15 cellular contexts compared by ENCODE assay signal in the genomic region with DNA sequence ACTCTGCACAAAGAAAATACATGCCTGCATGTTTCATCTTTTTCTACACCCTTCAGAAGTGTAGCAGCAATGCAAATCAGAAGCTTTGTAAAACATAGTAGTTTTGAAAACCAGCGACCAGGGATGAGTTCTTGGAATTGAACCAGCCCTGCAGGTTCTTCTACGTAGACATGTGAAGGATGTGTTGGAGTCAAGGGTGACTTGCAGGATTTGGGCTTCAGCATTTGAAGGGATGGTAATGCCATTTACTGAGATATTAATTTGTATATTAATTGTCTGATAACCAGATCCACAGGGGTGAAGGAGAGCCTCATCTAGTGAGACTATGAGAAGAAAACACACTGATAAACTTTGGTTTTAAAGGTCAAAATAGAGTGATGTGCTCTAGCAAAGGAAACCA.
DNase-seq lines count a peak whose midpoint lies in the region; ATAC-seq, FAIRE-seq and TF ChIP-seq lines count a peak whose summit lies in the region.
"Had no signal": no experiment of that assay in that cellular context is flagged by ENCODE, and none has a peak within 500 bp of the region (broad histone marks: within the 10 kb centered on the region; RNA-seq: fewer than 3 reads in every experiment).

No MANE protein-coding gene starts in this region.

- H3K9me3 Mint-ChIP-seq in astrocyte (ENCODE audit: unreplicated experiment) (no peaks in the 10 kb centered on the region), neural crest cell (peaks cover 2% of the 10 kb centered on the region)
- H3K9me3 Mint-ChIP-seq: CD4-positive, alpha-beta T cell; IgD-negative memory B cell had no signal

- H3K4me1 Mint-ChIP-seq in astrocyte (ENCODE audit: low read depth, unreplicated experiment) (peaks cover 24% of the 10 kb centered on the region), neural crest cell (peaks cover 19% of the 10 kb centered on the region)

- DNase-seq in cardiac muscle cell (ENCODE audit: low read depth in 1 of 2, low spot score in 1 of 2) (no peak), right atrium auricular region (ENCODE audit: low spot score) (no peak), astrocyte (ENCODE audit: low read depth) (no peak), neural crest cell (ENCODE audit: low read depth, low spot score) (no peak), 8988T (no peak), dedifferentiated amniotic fluid mesenchymal stem cell (ENCODE audit: extremely low spot score) (no peak)
- no peak for DNase-seq in stimulated activated CD4-positive, alpha-beta T cell treated with anti-CD3 and anti-CD28 coated beads, Interleukin-1b, Interleukin-23, amount 100 ng/mL, for 48 hours
- DNase-seq: Calu3; CD4-positive, alpha-beta T cell; DMS 273 treated with DMSO at 0.1 percent for 48 hours had no signal

- H3K27ac Mint-ChIP-seq in astrocyte (ENCODE audit: unreplicated experiment) (no peak overlapping the region), neural crest cell (ENCODE audit: unreplicated experiment) (peak overlapping the region; percentile 21)
- H3K27ac Mint-ChIP-seq: CD4-positive, alpha-beta T cell; IgD-negative memory B cell had no signal

- H3K27me3 ChIP-seq in cardiac muscle cell (no peaks in the 10 kb centered on the region), right atrium auricular region (no peaks in the 10 kb centered on the region), astrocyte (ENCODE audit: insufficient read depth, low read length) (no peaks in the 10 kb centered on the region)
- H3K27me3 ChIP-seq: BLaER1 treated with 17β-estradiol and CSF1 and Interleukin-3, amounts not matched to agents 10 nM and 100 nM had no signal

- no peaks in the 10 kb centered on the region for H4K20me1 ChIP-seq in astrocyte (ENCODE audit: insufficient read depth, low read length)

- no peaks in the 10 kb centered on the region for H3K79me2 ChIP-seq in astrocyte (ENCODE audit: insufficient read depth, low read length)

- H3K4me1 ChIP-seq in cardiac muscle cell (ENCODE audit: low read depth) (peaks cover 10% of the 10 kb centered on the region), right atrium auricular region (no peaks in the 10 kb centered on the region), astrocyte (ENCODE audit: insufficient read depth, low read length) (peaks cover 26% of the 10 kb centered on the region)
- H3K4me1 ChIP-seq: BLaER1 treated with 17β-estradiol and CSF1 and Interleukin-3, amounts not matched to agents 10 nM and 100 nM had no signal

- H3K36me3 Mint-ChIP-seq in astrocyte (ENCODE audit: low read depth, unreplicated experiment) (no peaks in the 10 kb centered on the region), neural crest cell (ENCODE audit: low read depth) (peaks cover 8% of the 10 kb centered on the region)
- H3K36me3 Mint-ChIP-seq: IgD-negative memory B cell had no signal

- H3K27me3 Mint-ChIP-seq in astrocyte (ENCODE audit: low read depth, unreplicated experiment) (no peaks in the 10 kb centered on the region), neural crest cell (ENCODE audit: low read depth) (no peaks in the 10 kb centered on the region)
- H3K27me3 Mint-ChIP-seq: CD4-positive, alpha-beta T cell; IgD-negative memory B cell had no signal

- TF ChIP-seq CTCF in cardiac muscle cell (IDR thresholded peaks at IDR 0.05; ENCODE audit: low read depth, low read length) (no peak), right atrium auricular region (IDR thresholded peaks at IDR 0.05) (no peak), astrocyte (IDR thresholded peaks at IDR 0.05; ENCODE audit: insufficient read depth, low read depth, low read length) (no peak), neural crest cell (conservative IDR thresholded peaks at IDR 0.05) (no peak)

- no peak for ATAC-seq in GM19455 (IDR thresholded peaks at IDR 0.05; ENCODE audit: unreplicated experiment)

- H3K9me3 ChIP-seq in cardiac muscle cell (ENCODE audit: low read depth) (no peaks in the 10 kb centered on the region), right atrium auricular region (peaks cover 0 to 3% of the 10 kb centered on the region in 2 donors), astrocyte (ENCODE audit: insufficient read depth, low read depth, low read length) (no peaks in the 10 kb centered on the region)

- no peak overlapping the region for H3K4me3 Mint-ChIP-seq in astrocyte (ENCODE audit: unreplicated experiment)
- no peak overlapping the region for H3K4me3 Mint-ChIP-seq in neural crest cell
- H3K4me3 Mint-ChIP-seq: CD4-positive, alpha-beta T cell; IgD-negative memory B cell had no signal

- H3K36me3 ChIP-seq in cardiac muscle cell (no peaks in the 10 kb centered on the region), right atrium auricular region (no peaks in the 10 kb centered on the region), astrocyte (ENCODE audit: insufficient read depth, low read length) (no peaks in the 10 kb centered on the region)

- H3K27ac ChIP-seq in cardiac muscle cell (peak overlapping the region; percentile 7), right atrium auricular region (no peak overlapping the region), astrocyte (ENCODE audit: low read depth, low read length) (no peak overlapping the region)
- H3K27ac ChIP-seq: BLaER1 treated with 17β-estradiol and CSF1 and Interleukin-3, amounts not matched to agents 10 nM and 100 nM had no signal

- no peak overlapping the region for H3K4me3 ChIP-seq in cardiac muscle cell
- no peak overlapping the region for H3K4me3 ChIP-seq in right atrium auricular region
- H3K4me3 ChIP-seq in astrocyte (ENCODE audit: insufficient read depth, low read depth, low read length) = no peak overlapping the region
- H3K4me3 ChIP-seq: BLaER1 treated with 17β-estradiol and CSF1 and Interleukin-3, amounts not matched to agents 10 nM and 100 nM had no signal

- H3K9ac ChIP-seq in astrocyte (ENCODE audit: low read length) = no peak overlapping the region
- H3K9ac ChIP-seq: BLaER1 treated with 17β-estradiol and CSF1 and Interleukin-3, amounts not matched to agents 10 nM and 100 nM had no signal

- H2AFZ ChIP-seq in astrocyte (ENCODE audit: low read depth, low read length) = no peak overlapping the region

- FAIRE-seq in astrocyte (lab: Jason Lieb, UNC) = no peak
- FAIRE-seq: GM18507, H1 had no signal

- peak overlapping the region; percentile 8 for H3K4me2 ChIP-seq in astrocyte (ENCODE audit: low read length)
- H3K4me2 ChIP-seq: BLaER1 treated with 17β-estradiol and CSF1 and Interleukin-3, amounts not matched to agents 10 nM and 100 nM had no signal
